27 cellular contexts compared by ENCODE assay signal in the genomic region with DNA sequence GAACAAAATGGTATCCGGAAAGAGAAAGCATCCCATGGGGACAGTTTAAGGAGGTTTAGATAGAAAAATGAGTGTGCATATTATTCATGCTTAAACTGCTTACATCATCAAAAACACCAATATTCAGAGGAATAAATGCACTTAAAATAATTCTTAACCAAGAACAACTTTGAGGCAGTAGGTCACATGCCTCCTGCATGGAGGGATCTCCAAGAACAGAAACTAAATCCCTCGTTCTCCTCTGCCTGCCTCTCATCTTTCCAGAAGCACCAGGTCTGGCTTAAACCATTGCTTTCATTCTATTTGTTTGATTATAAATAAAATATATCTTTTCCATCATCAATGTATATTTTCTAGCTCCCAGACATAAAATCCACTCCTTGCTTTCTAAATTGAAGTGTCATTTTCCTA.
"Had no signal": no experiment of that assay in that cellular context is flagged by ENCODE, and none has a peak within 500 bp of the region (broad histone marks: within the 10 kb centered on the region; RNA-seq: fewer than 3 reads in every experiment).

No MANE protein-coding gene starts in this region.

- ATAC-seq: activated CD4-positive, alpha-beta T cell treated with anti-CD3 and anti-CD28 coated beads for 36 hours; SK-N-SH treated with all-trans-retinoic acid at 6 μM for 48 hours had no signal

- FAIRE-seq: RCC 7860 had no signal

- H3K9me3 Mint-ChIP-seq: activated CD4-positive, alpha-beta memory T cell treated with anti-CD3 and anti-CD28 coated beads, Interleukin-2, amount 10 ng/mL, durations not matched to agents 7 days and 5 days; activated naive CD4-positive, alpha-beta T cell treated with anti-CD3 and anti-CD28 coated beads, Interleukin-2, amount 50 U/mL, for 24 hours; brain; T-helper 2 cell treated with Interferon-gamma antibody and Interleukin-4, amounts not matched to agents 5 μg/mL and 100 μg/mL, for 36 hours had no signal

- DNase-seq: activated CD4-positive, alpha-beta memory T cell treated with anti-CD3 and anti-CD28 coated beads, Interleukin-2, amount 10 ng/mL, durations not matched to agents 7 days and 5 days; activated CD4-positive, alpha-beta T cell treated with anti-CD3 and anti-CD28 coated beads for 36 hours; activated CD4-positive, alpha-beta T cell treated with anti-CD3 and anti-CD28 coated beads, Interleukin-2, amount 50 U/mL, for 1 hour; activated CD8-positive, alpha-beta memory T cell treated with anti-CD3 and anti-CD28 coated beads, Interleukin-2, amount 50 U/mL, for 4 hours; activated effector memory CD4-positive, alpha-beta T cell treated with Interleukin-2 at 50 U/mL for 16 hours; activated naive CD4-positive, alpha-beta T cell; activated T-cell treated with anti-CD3 and anti-CD28 coated beads, Interleukin-2, amount 50 U/mL, for 1 hour; MG63; NCI-H1105; NCI-H1436; NCI-H1694 treated with DMSO at 0.1 percent for 48 hours; NCI-H2029 treated with DMSO at 0.1 percent for 48 hours; NCI-H345; NCI-H510A; NCI-H526 treated with DMSO at 0.1 percent for 48 hours; NCI-H82; OCI-M1; SHP77; SW 1271; WERI-Rb-1 had no signal

- H3K27ac Mint-ChIP-seq: activated CD4-positive, alpha-beta memory T cell treated with anti-CD3 and anti-CD28 coated beads, Interleukin-2, amount 10 ng/mL, durations not matched to agents 7 days and 5 days; activated CD4-positive, alpha-beta T cell treated with anti-CD3 and anti-CD28 coated beads for 36 hours; activated naive CD4-positive, alpha-beta T cell treated with anti-CD3 and anti-CD28 coated beads, Interleukin-2, amount 50 U/mL, for 24 hours; T-helper 2 cell treated with Interferon-gamma antibody and Interleukin-4, amounts not matched to agents 5 μg/mL and 100 μg/mL, for 36 hours had no signal

- H3K4me1 Mint-ChIP-seq: activated CD4-positive, alpha-beta memory T cell treated with anti-CD3 and anti-CD28 coated beads, Interleukin-2, amount 10 ng/mL, durations not matched to agents 7 days and 5 days; activated CD4-positive, alpha-beta T cell treated with anti-CD3 and anti-CD28 coated beads for 36 hours; activated naive CD4-positive, alpha-beta T cell treated with anti-CD3 and anti-CD28 coated beads, Interleukin-2, amount 50 U/mL, for 24 hours had no signal

- H3K9me3 ChIP-seq: ascending aorta, MG63, SJSA1 had no signal

- H3K4me1 ChIP-seq: ascending aorta had no signal

- H3K27me3 Mint-ChIP-seq: brain had no signal

- H3K36me3 ChIP-seq: ascending aorta, MG63, SJSA1, WERI-Rb-1 had no signal

- H3K27ac ChIP-seq: ascending aorta, WERI-Rb-1 had no signal

- H3K4me3 ChIP-seq: ascending aorta, MG63, SJSA1 had no signal

- H3K4me3 Mint-ChIP-seq: activated CD4-positive, alpha-beta memory T cell treated with anti-CD3 and anti-CD28 coated beads, Interleukin-2, amount 10 ng/mL, durations not matched to agents 7 days and 5 days; activated CD4-positive, alpha-beta T cell treated with anti-CD3 and anti-CD28 coated beads for 36 hours; activated naive CD4-positive, alpha-beta T cell treated with anti-CD3 and anti-CD28 coated beads, Interleukin-2, amount 50 U/mL, for 24 hours; brain; T-helper 2 cell treated with Interferon-gamma antibody and Interleukin-4, amounts not matched to agents 5 μg/mL and 100 μg/mL, for 36 hours had no signal

- H3K27me3 ChIP-seq: ascending aorta, MG63, SJSA1 had no signal

- H3K36me3 Mint-ChIP-seq: activated naive CD4-positive, alpha-beta T cell treated with anti-CD3 and anti-CD28 coated beads, Interleukin-2, amount 50 U/mL, for 24 hours; brain had no signal
